ENCODE assay signal across 16 cellular contexts in the genomic region with DNA sequence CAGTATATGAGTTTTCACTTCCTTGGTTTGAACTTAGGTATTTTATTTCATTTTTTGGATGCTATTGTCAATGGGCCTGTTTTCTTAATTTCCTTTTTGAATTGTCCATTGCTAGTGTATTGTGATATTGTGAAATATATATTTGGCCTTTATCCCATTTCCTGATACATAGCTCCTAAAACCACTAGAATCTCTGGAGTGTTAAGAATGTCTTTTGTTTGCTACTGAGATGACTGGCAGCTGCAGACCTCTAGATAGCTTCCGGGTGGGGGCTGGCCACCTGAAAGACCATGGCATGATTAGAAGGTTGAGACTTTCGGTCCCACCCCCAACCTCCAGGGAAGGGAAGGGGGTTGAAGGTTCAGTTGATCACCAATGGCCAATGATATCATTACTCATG.
A peak's percentile ranks its signal among the peaks of the same experiment; 100 is the strongest.
DNase-seq lines count a peak whose midpoint lies in the region; ATAC-seq, FAIRE-seq and TF ChIP-seq lines count a peak whose summit lies in the region.
"Had no signal": no experiment of that assay in that cellular context is flagged by ENCODE, and none has a peak within 500 bp of the region (broad histone marks: within the 10 kb centered on the region; RNA-seq: fewer than 3 reads in every experiment).

No MANE protein-coding gene starts in this region.

- CTCF ChIA-PET in HepG2 (lab: Yijun Ruan, JAX; ENCODE audit: low intra/inter-chr PET ratio, low total read pairs): no interaction called here

- no peak overlapping the region for H3K4me2 ChIP-seq in HepG2 (ENCODE audit: low read depth, low read length)

- peaks cover 3% of the 10 kb centered on the region for H3K9me3 ChIP-seq in HepG2 (ENCODE audit: low read length)
- H3K9me3 ChIP-seq in right lobe of liver: no peaks in the 10 kb centered on the region

- H3K79me2 ChIP-seq in HepG2 (ENCODE audit: insufficient read depth, low read length): no peaks in the 10 kb centered on the region

- POLR2A ChIA-PET in HepG2 (lab: Yijun Ruan, JAX): no interaction called here

- intact Hi-C loops in HepG2 (cut with micrococcal nuclease; ENCODE audit: unreplicated experiment): no loop called here
- intact Hi-C loops in right lobe of liver (cut with DNase I): no loop called here

- no peak for TF ChIP-seq EP300 in HepG2 (IDR thresholded peaks at IDR 0.05; ENCODE audit: low read depth in 2 of 2, low read length in 2 of 2)
- no peak for TF ChIP-seq EP300 in HepG2 (CRISPR knock-in tag; IDR thresholded peaks at IDR 0.05; ENCODE audit: borderline replicate concordance)

- no peak overlapping the region for H3K9ac ChIP-seq in HepG2 (ENCODE audit: insufficient read depth, low read depth, low read length)

- no peaks in the 10 kb centered on the region for H4K20me1 ChIP-seq in HepG2 (ENCODE audit: insufficient read depth, low read length)

- H3K36me3 ChIP-seq in HepG2 (replicated peaks in 1 of 2; ENCODE audit: control insufficient read depth in 1 of 2, insufficient read depth in 2 of 2, low read length in 2 of 2) (no peaks in the 10 kb centered on the region), right lobe of liver (no peaks in the 10 kb centered on the region), bronchial epithelial cell (ENCODE audit: control insufficient read depth, insufficient read depth, low read length) (no peaks in the 10 kb centered on the region)

- no peak for TF ChIP-seq RAD21 in HepG2 (CRISPR knock-in tag; IDR thresholded peaks at IDR 0.05)

- no TSS peak for BruUV-seq in HepG2 (replicated peaks; lab: Mats Ljungman, UMichigan)

- ATAC-seq in HepG2 (no peak), right lobe of liver (no peak), HG02970 (IDR thresholded peaks at IDR 0.05; ENCODE audit: low FRiP score, unreplicated experiment) (no peak), GM21390 (IDR thresholded peaks at IDR 0.05; ENCODE audit: unreplicated experiment) (no peak)
- ATAC-seq: sciatic nerve had no signal

- DNase-seq in HepG2 (ENCODE audit: low spot score): peak; percentile 6
- DNase-seq in right lobe of liver: no peak
- peak; percentile 72 for DNase-seq in bronchial epithelial cell (ENCODE audit: low read depth)
- DNase-seq in hepatic stellate cell (ENCODE audit: low spot score): peak; percentile 73
- DNase-seq in iPS-NIHi11 (ENCODE audit: low spot score): no peak
- no peak for DNase-seq in GM10266 (ENCODE audit: extremely low spot score)
- DNase-seq: activated CD8-positive, alpha-beta memory T cell treated with anti-CD3 and anti-CD28 coated beads, Interleukin-2, amount 50 U/mL, for 48 hours; activated naive CD4-positive, alpha-beta T cell treated with anti-CD3 and anti-CD28 coated beads for 36 hours; Caco-2; NCI-H1694 treated with DMSO at 0.1 percent for 48 hours; stimulated activated CD4-positive, alpha-beta T cell treated with anti-CD3 and anti-CD28 coated beads, Interleukin-4, amount 100 ng/mL, for 24 hours; T-helper 2 cell had no signal

- 3% methylated on average over 2 of the region's 2 CpGs for WGBS in HepG2 (ENCODE audit: low lambda C conversion rate)
- WGBS in right lobe of liver (ENCODE audit: insufficient coverage, low coverage, low lambda C conversion rate, missing lambda C conversion rate): 43% methylated on average over 1 of the region's 2 CpGs

- TF ChIP-seq POLR2A in HepG2 (IDR thresholded peaks at IDR 0.05; ENCODE audit: insufficient read depth in 1 of 2, low read depth in 2 of 2, low read length in 2 of 2) (no peak), right lobe of liver (IDR thresholded peaks at IDR 0.05) (no peak)

- H3K4me3 ChIP-seq in HepG2 (replicated peaks in 1 of 3; ENCODE audit: insufficient read depth in 1 of 3, low read depth in 2 of 3, low read length in 3 of 3) (no peak overlapping the region), right lobe of liver (no peak overlapping the region), bronchial epithelial cell (ENCODE audit: low read depth, low read length) (no peak overlapping the region)

- H3K4me1 ChIP-seq in HepG2 (ENCODE audit: insufficient read depth, low read length) (no peaks in the 10 kb centered on the region), right lobe of liver (peaks cover 0 to 10% (median 0%) of the 10 kb centered on the region in 4 donors)

- no peak overlapping the region for H2AFZ ChIP-seq in HepG2 (ENCODE audit: low read length)

- H3K27me3 ChIP-seq in HepG2 (ENCODE audit: control insufficient read depth in 1 of 2, insufficient read depth in 2 of 2, low read length in 2 of 2) (no peaks in the 10 kb centered on the region; a peak in 1 of 5 replicates), right lobe of liver (no peaks in the 10 kb centered on the region), bronchial epithelial cell (ENCODE audit: control insufficient read depth, insufficient read depth, low read length) (no peaks in the 10 kb centered on the region)

- in situ Hi-C loops in HepG2 (cut with HindIII; ENCODE audit: extremely low pct_ligation_motif_present, low pct_unique_long_range_greater_than_20kb): no loop called here

- H3K27ac ChIP-seq in HepG2 (ENCODE audit: extremely low read length, insufficient read depth, low read length) (no peak overlapping the region), right lobe of liver (no peak overlapping the region)

- TF ChIP-seq CTCF in HepG2 (CRISPR knock-in tag; IDR thresholded peaks at IDR 0.05) (no peak), right lobe of liver (IDR thresholded peaks at IDR 0.05) (no peak), bronchial epithelial cell (IDR thresholded peaks at IDR 0.05; ENCODE audit: insufficient read depth, low read length, severe bottlenecking) (no peak), GM10266 (IDR thresholded peaks at IDR 0.05; ENCODE audit: control insufficient read depth, insufficient read depth, low read depth, missing control alignments) (no peak)

- FAIRE-seq in HepG2 (lab: Jason Lieb, UNC): no peak
- no peak for FAIRE-seq in bronchial epithelial cell (lab: Jason Lieb, UNC)
- FAIRE-seq: A204.1 had no signal

TF ChIP-seq in HepG2, 621 proteins besides CTCF, POLR2A, EP300 and RAD21:
- TF ChIP-seq RCOR2 (CRISPR knock-in tag; IDR thresholded peaks at IDR 0.05) (no peak), CEBPB (IDR thresholded peaks at IDR 0.05; ENCODE audit: borderline replicate concordance, low read depth, low read length) (0 out of 2 replicates have a peak, but pooled peaks have one; percentile 13)

Comparison
In these comparisons a context has a peak if more than half of its experiments do, and no peak if none do; other contexts are left out.
1. DNase-seq: peak in HepG2 (single experiment), bronchial epithelial cell (single experiment) and hepatic stellate cell (single experiment); none in right lobe of liver (0 of 3), iPS-NIHi11 (single experiment) and GM10266 (single experiment).